Comparison of ENCODE assay signal across 12 cellular contexts in the genomic region with DNA sequence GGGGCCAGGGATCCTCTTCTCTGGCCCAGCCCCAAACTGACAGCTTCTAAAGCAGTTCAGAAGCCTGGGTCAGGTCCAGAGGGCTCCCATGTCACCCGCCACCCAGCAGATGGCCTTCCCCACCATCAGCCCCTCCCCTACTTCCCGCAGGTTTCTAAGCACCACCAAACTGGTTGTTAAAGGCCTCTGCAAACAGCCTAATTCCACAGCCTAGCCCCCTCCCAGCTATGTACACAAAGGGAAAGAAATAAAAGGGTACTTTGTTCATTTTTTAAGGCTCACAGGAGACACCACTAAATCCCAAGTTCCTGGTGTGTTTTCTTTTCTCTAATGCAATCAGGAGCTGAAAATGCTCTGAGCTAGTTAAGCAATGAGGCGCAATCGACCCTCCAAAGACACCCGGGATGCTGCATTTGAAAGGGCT. TPM values are rescaled to one million over a fixed set of nuclear protein-coding genes. Genes with fewer than 3 reads are reported as not detected.
DNase-seq lines count a peak whose midpoint lies in the region; ATAC-seq and TF ChIP-seq lines count a peak whose summit lies in the region.
"Had no signal": no experiment of that assay in that cellular context is flagged by ENCODE, and none has a peak within 500 bp of the region (broad histone marks: within the 10 kb centered on the region; RNA-seq: fewer than 3 reads in every experiment).

No MANE protein-coding gene starts in this region.

- no peak for TF ChIP-seq EP300 in SK-N-SH (IDR thresholded peaks at IDR 0.05; ENCODE audit: borderline replicate concordance in 1 of 2, low read depth in 1 of 2, low read length in 1 of 2)

- WGBS in SK-N-SH (ENCODE audit: low lambda C conversion rate) = 78% methylated on average over 5 of the region's 5 CpGs
- 35% methylated on average over 5 of the region's 5 CpGs for WGBS in hepatocyte (ENCODE audit: low lambda C conversion rate, missing lambda C conversion rate)

- peak; percentile 23 for DNase-seq in SK-N-SH
- DNase-seq in NCI-H526 (lab: John Stamatoyannopoulos, UW) = peak; percentile 26 to 64
- peak; percentile 13 for DNase-seq in hepatocyte (ENCODE audit: low spot score)
- no peak for DNase-seq in activated CD4-positive, CD25-positive, alpha-beta regulatory T cell treated with anti-CD3 and anti-CD28 coated beads, Interleukin-2, amount 50 U/mL, for 72 hours
- DNase-seq in NCI-H128 (lab: John Stamatoyannopoulos, UW; ENCODE audit: unreplicated experiment) = no peak
- DNase-seq: HCEC 1CT, MV-4-11 had no signal

- H3K9me2 ChIP-seq in SK-N-SH (no peaks in the 10 kb centered on the region), hepatocyte (replicated peaks; ENCODE audit: insufficient read depth) (no peaks in the 10 kb centered on the region)

- H3K79me2 ChIP-seq in SK-N-SH (ENCODE audit: insufficient read depth) (no peaks in the 10 kb centered on the region), hepatocyte (no peaks in the 10 kb centered on the region)

- ATAC-seq in SK-N-SH treated with all-trans-retinoic acid at 6 μM for 48 hours (no peak), HG02884 (IDR thresholded peaks at IDR 0.05; ENCODE audit: unreplicated experiment) (no peak), HG02852 (IDR thresholded peaks at IDR 0.05; ENCODE audit: unreplicated experiment) (no peak)
- ATAC-seq: body of pancreas had no signal

- H3F3A ChIP-seq in SK-N-SH (replicated peaks; ENCODE audit: insufficient read depth) = no peaks in the 10 kb centered on the region

- H3K4me2 ChIP-seq in SK-N-SH (no peak overlapping the region), hepatocyte (peak overlapping the region; percentile 43)

- no peaks in the 10 kb centered on the region for H3K9me3 ChIP-seq in SK-N-SH
- no peaks in the 10 kb centered on the region for H3K9me3 ChIP-seq in hepatocyte (ENCODE audit: low read depth)
- H3K9me3 ChIP-seq: SJCRH30 had no signal

- H3K4me3 ChIP-seq in SK-N-SH (ENCODE audit: low read depth in 2 of 2, low read length in 1 of 2) (no peak overlapping the region), hepatocyte (no peak overlapping the region)
- H3K4me3 ChIP-seq: body of pancreas, SJCRH30 had no signal

- H2AFZ ChIP-seq in SK-N-SH (ENCODE audit: low read depth) = no peak overlapping the region
- peak overlapping the region; percentile 1 for H2AFZ ChIP-seq in hepatocyte

- H4K20me1 ChIP-seq in SK-N-SH (ENCODE audit: insufficient read depth) = no peaks in the 10 kb centered on the region
- no peaks in the 10 kb centered on the region for H4K20me1 ChIP-seq in hepatocyte (ENCODE audit: insufficient read depth, poor library complexity, severe bottlenecking)

- H3K36me3 ChIP-seq in SK-N-SH (replicated peaks in 1 of 2; ENCODE audit: control insufficient read depth in 1 of 2, insufficient read depth in 2 of 2, low read length in 1 of 2) (no peaks in the 10 kb centered on the region), hepatocyte (replicated peaks; ENCODE audit: insufficient read depth, low read depth) (no peaks in the 10 kb centered on the region)
- H3K36me3 ChIP-seq: SJCRH30 had no signal

- POLR2A ChIA-PET in SK-N-SH (lab: Yijun Ruan, JAX) = no interaction called here

- H3K4me1 ChIP-seq in SK-N-SH (ENCODE audit: control insufficient read depth in 1 of 2, insufficient read depth in 2 of 2, low read depth in 1 of 2, low read length in 1 of 2) (no peaks in the 10 kb centered on the region; a peak in 1 of 4 replicates), hepatocyte (ENCODE audit: insufficient read depth) (peaks cover 8% of the 10 kb centered on the region)
- H3K4me1 ChIP-seq: body of pancreas, SJCRH30 had no signal

- H3K27me3 ChIP-seq in SK-N-SH (ENCODE audit: insufficient read depth) = no peaks in the 10 kb centered on the region
- H3K27me3 ChIP-seq in hepatocyte = no peaks in the 10 kb centered on the region
- H3K27me3 ChIP-seq: body of pancreas, SJCRH30 had no signal

- H3K9ac ChIP-seq in SK-N-SH = no peak overlapping the region

- TF ChIP-seq CTCF in SK-N-SH (IDR thresholded peaks at IDR 0.05) (no peak), hepatocyte (IDR thresholded peaks at IDR 0.05; ENCODE audit: poor library complexity) (no peak)

- no peak for TF ChIP-seq RAD21 in SK-N-SH (IDR thresholded peaks at IDR 0.05; ENCODE audit: low read length)

- H3K27ac ChIP-seq in SK-N-SH (ENCODE audit: low read depth in 2 of 2, low read length in 1 of 2) (no peak overlapping the region), hepatocyte (peak overlapping the region; percentile 22)
- H3K27ac ChIP-seq: SJCRH30 had no signal

- CTCF ChIA-PET in SK-N-SH (lab: Yijun Ruan, JAX) = interaction anchor here (0.7 to 5.2 kb wide), 5 partner anchors 13 to 391 kb away, joined by 3 to 25 read pairs (median 3); no protein-coding TSS in a partner anchor

TF ChIP-seq in SK-N-SH, 30 proteins besides CTCF, POLR2A, EP300 and RAD21 (continues in another document):
- TF ChIP-seq GABPA (IDR thresholded peaks at IDR 0.05; ENCODE audit: low read depth) = no peak
- TF ChIP-seq POLR2AphosphoS5 (IDR thresholded peaks at IDR 0.05; ENCODE audit: low read depth, low read length) = no peak
- no peak for TF ChIP-seq FOSL2 (IDR thresholded peaks at IDR 0.05; ENCODE audit: borderline replicate concordance, low read depth)
- TF ChIP-seq TCF12 (IDR thresholded peaks at IDR 0.05) = no peak
- TF ChIP-seq ELF1 (IDR thresholded peaks at IDR 0.05) = no peak
- TF ChIP-seq MXI1 (IDR thresholded peaks at IDR 0.05; ENCODE audit: low read depth, low read length) = no peak
- TF ChIP-seq RFX5 (IDR thresholded peaks at IDR 0.05; ENCODE audit: low read length) = no peak
- no peak for TF ChIP-seq FOXJ3 (CRISPR knock-in tag; IDR thresholded peaks at IDR 0.05)
- no peak for TF ChIP-seq TAF1 (IDR thresholded peaks at IDR 0.05; ENCODE audit: borderline replicate concordance, low read depth, low read length)
- TF ChIP-seq IRF3 (IDR thresholded peaks at IDR 0.05; ENCODE audit: low read depth, low read length) = no peak
- TF ChIP-seq, protein P1, sequence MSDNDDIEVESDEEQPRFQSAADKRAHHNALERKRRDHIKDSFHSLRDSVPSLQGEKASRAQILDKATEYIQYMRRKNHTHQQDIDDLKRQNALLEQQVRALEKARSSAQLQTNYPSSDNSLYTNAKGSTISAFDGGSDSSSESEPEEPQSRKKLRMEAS (IDR thresholded peaks at IDR 0.05; ENCODE audit: low read depth) = no peak

TF ChIP-seq in SK-N-SH treated with all-trans-retinoic acid at 6 μM for 48 hours, 23 proteins besides CTCF, POLR2A, EP300 and RAD21:
- TF ChIP-seq, protein P2, sequence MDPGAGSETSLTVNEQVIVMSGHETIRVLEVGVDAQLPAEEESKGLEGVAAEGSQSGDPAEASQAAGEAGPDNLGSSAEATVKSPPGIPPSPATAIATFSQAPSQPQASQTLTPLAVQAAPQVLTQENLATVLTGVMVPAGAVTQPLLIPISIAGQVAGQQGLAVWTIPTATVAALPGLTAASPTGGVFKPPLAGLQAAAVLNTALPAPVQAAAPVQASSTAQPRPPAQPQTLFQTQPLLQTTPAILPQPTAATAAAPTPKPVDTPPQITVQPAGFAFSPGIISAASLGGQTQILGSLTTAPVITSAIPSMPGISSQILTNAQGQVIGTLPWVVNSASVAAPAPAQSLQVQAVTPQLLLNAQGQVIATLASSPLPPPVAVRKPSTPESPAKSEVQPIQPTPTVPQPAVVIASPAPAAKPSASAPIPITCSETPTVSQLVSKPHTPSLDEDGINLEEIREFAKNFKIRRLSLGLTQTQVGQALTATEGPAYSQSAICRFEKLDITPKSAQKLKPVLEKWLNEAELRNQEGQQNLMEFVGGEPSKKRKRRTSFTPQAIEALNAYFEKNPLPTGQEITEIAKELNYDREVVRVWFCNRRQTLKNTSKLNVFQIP (CRISPR knock-in tag; IDR thresholded peaks at IDR 0.05; ENCODE audit: borderline replicate concordance, low read depth) = no peak
TF ChIP-seq in SK-N-SH treated with all-trans-retinoic acid at 6 μM for 48 hours: peak in this region for 0.

RNA-seq across cellular contexts. Expression of gene PLCH1, which starts 30.6 kb away (rescaled TPM):
- polyA plus RNA-seq in SK-N-SH (2012; rRNA removed) = 0.08 and 0.26 TPM in 2 replicates
- 0.10 and 0.13 TPM in 2 replicates for polyA plus RNA-seq in SK-N-SH (2012; cell fraction: cytosol; rRNA removed)
- polyA plus RNA-seq in SK-N-SH (2012; cell fraction: nucleus; rRNA removed) = 0.15 and 0.23 TPM in 2 replicates
- 4.2 and 5.8 TPM in 2 replicates for total RNA-seq in hepatocyte
- polyA plus RNA-seq in hepatocyte = 1.4 and 2.6 TPM in 2 replicates

Comparison
In these comparisons a context has a peak if more than half of its experiments do, and no peak if none do; other contexts are left out.
1. DNase-seq: peak in SK-N-SH (single experiment), NCI-H526 (2 of 2) and hepatocyte (single experiment); none in activated CD4-positive, CD25-positive, alpha-beta regulatory T cell treated with anti-CD3 and anti-CD28 coated beads, Interleukin-2, amount 50 U/mL, for 72 hours (single experiment) and NCI-H128 (single experiment).